In genomic region chr7:94561841-94562514, GRCh38 we compare ENCODE assay signal across 1 cellular context.
A peak's percentile ranks its signal among the peaks of the same experiment; 100 is the strongest.
TF ChIP-seq lines count a peak whose summit lies in the region.

No MANE protein-coding gene starts in this region.

TF ChIP-seq in HepG2, 621 proteins besides CTCF, POLR2A, EP300 and RAD21 (continued from another document and continues in another):
- TF ChIP-seq MLX (CRISPR knock-in tag; IDR thresholded peaks at IDR 0.05) (peak; percentile 52; the same call in 1 of the 2 replicates), KDM2A (CRISPR knock-in tag; IDR thresholded peaks at IDR 0.05; ENCODE audit: borderline replicate concordance, low read depth) (no peak), ATF7 (IDR thresholded peaks at IDR 0.05) (peak; percentile 85), ATF7 (CRISPR knock-in tag; IDR thresholded peaks at IDR 0.05) (no peak; the same call in 1 of the 2 replicates), ZBTB7B (CRISPR knock-in tag; IDR thresholded peaks at IDR 0.05) (0 out of 2 replicates have a peak, but pooled peaks have one; percentile 31), SP5 (CRISPR knock-in tag; IDR thresholded peaks at IDR 0.05; ENCODE audit: borderline replicate concordance, low read depth) (peak; percentile 53; the same call in 1 of the 2 replicates), NCOA2 (CRISPR knock-in tag; IDR thresholded peaks at IDR 0.05) (peak; percentile 98), HDAC1 (CRISPR knock-in tag; IDR thresholded peaks at IDR 0.05) (peak; percentile 63), RNF219 (CRISPR knock-in tag; IDR thresholded peaks at IDR 0.05) (0 out of 2 replicates have a peak, but pooled peaks have one; percentile 61), MEIS2 (CRISPR knock-in tag; IDR thresholded peaks at IDR 0.05) (0 out of 2 replicates have a peak, but pooled peaks have one; percentile 50), TP53 (CRISPR knock-in tag; conservative IDR thresholded peaks at IDR 0.05) (no peak), ZNF550 (CRISPR knock-in tag; IDR thresholded peaks at IDR 0.05; ENCODE audit: borderline replicate concordance) (no peak), NFYB (CRISPR knock-in tag; IDR thresholded peaks at IDR 0.05) (peak; percentile 25; the same call in 1 of the 2 replicates), FOSL2 (CRISPR knock-in tag; IDR thresholded peaks at IDR 0.05) (peak; percentile 72), TBX3 (IDR thresholded peaks at IDR 0.05; ENCODE audit: borderline replicate concordance) (peak; percentile 70; the same call in 1 of the 2 replicates), ZNF7 (CRISPR knock-in tag; IDR thresholded peaks at IDR 0.05) (no peak), TEAD3 (CRISPR knock-in tag; optimal IDR thresholded peaks at IDR 0.05; ENCODE audit: borderline replicate concordance) (peak; percentile 96), TGIF2 (CRISPR knock-in tag; IDR thresholded peaks at IDR 0.05) (no peak), ZNF10 (CRISPR knock-in tag; IDR thresholded peaks at IDR 0.05; ENCODE audit: borderline replicate concordance, low read depth) (no peak), RCOR2 (CRISPR knock-in tag; IDR thresholded peaks at IDR 0.05) (peak; percentile 91; the same call in 1 of the 2 replicates), ZBTB20 (CRISPR knock-in tag; IDR thresholded peaks at IDR 0.05; ENCODE audit: borderline replicate concordance, low read depth) (0 out of 2 replicates have a peak, but pooled peaks have one; percentile 23), PRPF4 (IDR thresholded peaks at IDR 0.05; ENCODE audit: low read depth, low read length, poor library complexity, severe bottlenecking) (no peak), ZNF264 (CRISPR knock-in tag; IDR thresholded peaks at IDR 0.05) (0 out of 2 replicates have a peak, but pooled peaks have one; percentile 53), ZNF562 (CRISPR knock-in tag; IDR thresholded peaks at IDR 0.05; ENCODE audit: borderline replicate concordance) (no peak), NKX3-1 (CRISPR knock-in tag; IDR thresholded peaks at IDR 0.05) (peak; percentile 73; the same call in 1 of the 2 replicates), ZNF501 (CRISPR knock-in tag; IDR thresholded peaks at IDR 0.05) (no peak), KLF16 (CRISPR knock-in tag; IDR thresholded peaks at IDR 0.05) (peak in 1 of 2 experiments; percentile 86; a peak in 2 of 4 replicates), ZNF788 (CRISPR knock-in tag; IDR thresholded peaks at IDR 0.05; ENCODE audit: borderline replicate concordance) (no peak), ZNF552 (CRISPR knock-in tag; IDR thresholded peaks at IDR 0.05; ENCODE audit: borderline replicate concordance) (no peak), SATB2 (CRISPR knock-in tag; IDR thresholded peaks at IDR 0.05) (peak; percentile 80; the same call in 1 of the 2 replicates), ATM (IDR thresholded peaks at IDR 0.05; ENCODE audit: borderline replicate concordance) (no peak), SKI (IDR thresholded peaks at IDR 0.05; ENCODE audit: partially characterized antibody) (peak; percentile 27), ZBTB21 (CRISPR knock-in tag; IDR thresholded peaks at IDR 0.05) (peak; percentile 51; the same call in 1 of the 2 replicates), ZNF878 (CRISPR knock-in tag; IDR thresholded peaks at IDR 0.05) (peak; percentile 93; the same call in 1 of the 2 replicates), NR0B2 (CRISPR knock-in tag; IDR thresholded peaks at IDR 0.05) (no peak), BCL6 (CRISPR knock-in tag; IDR thresholded peaks at IDR 0.05) (peak; percentile 96), ZNF331 (CRISPR knock-in tag; IDR thresholded peaks at IDR 0.05) (peak; percentile 72), ZMYM4 (CRISPR knock-in tag; IDR thresholded peaks at IDR 0.05) (peak; percentile 82), MED1 (CRISPR knock-in tag; IDR thresholded peaks at IDR 0.05) (peak; percentile 89), CEBPG (CRISPR knock-in tag; IDR thresholded peaks at IDR 0.05) (peak; percentile 94), SPEN (CRISPR knock-in tag; IDR thresholded peaks at IDR 0.05; ENCODE audit: low read depth) (no peak), TARDBP (CRISPR knock-in tag; IDR thresholded peaks at IDR 0.05) (peak; percentile 66), ZFX (CRISPR knock-in tag; IDR thresholded peaks at IDR 0.05; ENCODE audit: low read depth) (no peak), PRDM15 (CRISPR knock-in tag; IDR thresholded peaks at IDR 0.05) (peak; percentile 22; the same call in 1 of the 2 replicates), SAP130 (CRISPR knock-in tag; IDR thresholded peaks at IDR 0.05; ENCODE audit: low read depth) (peak; percentile 87), HNF1A (IDR thresholded peaks at IDR 0.05; ENCODE audit: low read depth) (peak; percentile 67; the same call in 1 of the 2 replicates), HNF1A (CRISPR knock-in tag; IDR thresholded peaks at IDR 0.05; ENCODE audit: borderline replicate concordance) (peak; percentile 85; the same call in 1 of the 2 replicates), ZNF670 (CRISPR knock-in tag; IDR thresholded peaks at IDR 0.05; ENCODE audit: borderline replicate concordance) (no peak), ZGPAT (CRISPR knock-in tag; IDR thresholded peaks at IDR 0.05) (peak; percentile 97), EHMT2 (IDR thresholded peaks at IDR 0.05; ENCODE audit: borderline replicate concordance, low read depth, low read length) (peak; percentile 89; the same call in 1 of the 2 replicates), SOX5 (CRISPR knock-in tag; IDR thresholded peaks at IDR 0.05; ENCODE audit: borderline replicate concordance) (peak; percentile 99), ZMYM3 (CRISPR knock-in tag; IDR thresholded peaks at IDR 0.05) (no peak), CBFB (CRISPR knock-in tag; IDR thresholded peaks at IDR 0.05) (peak; percentile 63; the same call in 1 of the 2 replicates), PHF21A (CRISPR knock-in tag; IDR thresholded peaks at IDR 0.05) (peak; percentile 82; the same call in 1 of the 2 replicates), SIX4 (CRISPR knock-in tag; IDR thresholded peaks at IDR 0.05) (peak; percentile 81), IKZF5 (CRISPR knock-in tag; IDR thresholded peaks at IDR 0.05) (0 out of 2 replicates have a peak, but pooled peaks have one; percentile 30), GABPA (IDR thresholded peaks at IDR 0.05; ENCODE audit: low read depth, low read length) (no peak), GABPA (CRISPR knock-in tag; IDR thresholded peaks at IDR 0.05; ENCODE audit: low read depth) (no peak), MED13 (CRISPR knock-in tag; IDR thresholded peaks at IDR 0.05) (0 out of 2 replicates have a peak, but pooled peaks have one; percentile 58), ZNF614 (CRISPR knock-in tag; IDR thresholded peaks at IDR 0.05; ENCODE audit: borderline replicate concordance) (peak; percentile 84), ETV5 (CRISPR knock-in tag; IDR thresholded peaks at IDR 0.05; ENCODE audit: borderline replicate concordance) (peak; percentile 72; the same call in 1 of the 2 replicates), KLF12 (CRISPR knock-in tag; IDR thresholded peaks at IDR 0.05; ENCODE audit: borderline replicate concordance) (no peak), HNF4A (CRISPR knock-in tag; IDR thresholded peaks at IDR 0.05) (peak; percentile 79)
